ENCODE assay signal across 31 cellular contexts in genomic region chr2:68975844-68976243, GRCh38. TPM values are rescaled to one million over a fixed set of nuclear protein-coding genes. Genes with fewer than 3 reads are reported as not detected.
"Had no signal": no experiment of that assay in that cellular context is flagged by ENCODE, and none has a peak within 500 bp of the region (broad histone marks: within the 10 kb centered on the region; RNA-seq: fewer than 3 reads in every experiment).

No MANE protein-coding gene starts in this region.

- H3K4me3 ChIP-seq: left ventricle myocardium inferior, lung, pancreas, prostate gland, sigmoid colon, spleen, tibial nerve, uterus had no signal

- H3K9me3 ChIP-seq: left ventricle myocardium inferior, pancreas, prostate gland, sigmoid colon, spleen, tibial nerve, uterus had no signal

- H3K27ac ChIP-seq: left ventricle myocardium inferior, pancreas, prostate gland, sigmoid colon, spleen, tibial nerve, uterus had no signal

- FAIRE-seq: islet of Langerhans, kidney, pancreas, small intestine had no signal

- ATAC-seq: naive thymus-derived CD4-positive, alpha-beta T cell; natural killer cell treated with Interleukin-12 subunit alpha and Interleukin-12 subunit beta and Interleukin-15 and Interleukin-18, amount 100 ng/mL, for 72 hours; pancreas; right cardiac atrium; stimulated activated effector memory CD8-positive, alpha-beta T cell treated with anti-CD3 and anti-CD28 coated beads, Interleukin-12 subunit alpha, Interleukin-12 subunit beta, amount 100 ng/mL, for 72 hours; stimulated activated naive CD8-positive, alpha-beta T cell treated with anti-CD3 and anti-CD28 coated beads, Interleukin-15, amount 100 ng/mL, for 72 hours had no signal

- DNase-seq: hypothalamus; immature natural killer cell; kidney; left ventricle myocardium inferior; mesendoderm; naive thymus-derived CD4-positive, alpha-beta T cell; pancreas; posterior cingulate gyrus; retina; right cardiac atrium; sigmoid colon; small intestine; spleen; stimulated activated CD4-positive, alpha-beta T cell treated with anti-CD3 and anti-CD28 coated beads, Interleukin-4, amount 100 ng/mL, for 24 hours; stimulated activated naive CD4-positive, alpha-beta T cell treated with Interleukin-2 at 50 U/mL for 16 hours; stimulated activated naive CD8-positive, alpha-beta T cell treated with anti-CD3 and anti-CD28 coated beads, Interleukin-15, amount 100 ng/mL, for 72 hours; substantia nigra; uterus had no signal

- H3K36me3 ChIP-seq: left ventricle myocardium inferior, pancreas, prostate gland, sigmoid colon, spleen, tibial nerve, uterus had no signal

- H3K27me3 ChIP-seq: sigmoid colon, tibial nerve, uterus had no signal

- H3K4me1 ChIP-seq: pancreas, prostate gland, spleen, tibial nerve, uterus had no signal

RNA-seq across cellular contexts. Expression of gene GKN1, which starts 1.4 kb away (rescaled TPM):
- total RNA-seq: kidney; left ventricle myocardium inferior; lower leg skin; lung; mesothelial cell of epicardium; myocyte; naive thymus-derived CD4-positive, alpha-beta T cell; natural killer cell treated with Interleukin-12 subunit alpha and Interleukin-12 subunit beta and Interleukin-15 and Interleukin-18, amount 100 ng/mL, for 72 hours; omental fat pad; prostate gland; right cardiac atrium; sigmoid colon; spleen; tibial nerve; ureter; uterus had no signal
- polyA plus RNA-seq: immature natural killer cell; naive thymus-derived CD4-positive, alpha-beta T cell; neural cell; right cardiac atrium had no signal

RNA-seq across cellular contexts. Expression of gene GKN2, which starts 23.2 kb away (rescaled TPM):
- total RNA-seq: kidney; left ventricle myocardium inferior; lower leg skin; mesothelial cell of epicardium; mononuclear cell; myocyte; naive thymus-derived CD4-positive, alpha-beta T cell; natural killer cell treated with Interleukin-12 subunit alpha and Interleukin-12 subunit beta and Interleukin-15 and Interleukin-18, amount 100 ng/mL, for 72 hours; omental fat pad; prostate gland; right cardiac atrium; sigmoid colon; spleen; tibial nerve; ureter; uterus had no signal
- polyA plus RNA-seq: immature natural killer cell; naive thymus-derived CD4-positive, alpha-beta T cell; neural cell; right cardiac atrium had no signal

RNA-seq across cellular contexts. Expression of gene ANTXR1, which starts 37.1 kb away (rescaled TPM):
- total RNA-seq: naive thymus-derived CD4-positive, alpha-beta T cell had no signal
- polyA plus RNA-seq: immature natural killer cell had no signal
